In the genomic region with DNA sequence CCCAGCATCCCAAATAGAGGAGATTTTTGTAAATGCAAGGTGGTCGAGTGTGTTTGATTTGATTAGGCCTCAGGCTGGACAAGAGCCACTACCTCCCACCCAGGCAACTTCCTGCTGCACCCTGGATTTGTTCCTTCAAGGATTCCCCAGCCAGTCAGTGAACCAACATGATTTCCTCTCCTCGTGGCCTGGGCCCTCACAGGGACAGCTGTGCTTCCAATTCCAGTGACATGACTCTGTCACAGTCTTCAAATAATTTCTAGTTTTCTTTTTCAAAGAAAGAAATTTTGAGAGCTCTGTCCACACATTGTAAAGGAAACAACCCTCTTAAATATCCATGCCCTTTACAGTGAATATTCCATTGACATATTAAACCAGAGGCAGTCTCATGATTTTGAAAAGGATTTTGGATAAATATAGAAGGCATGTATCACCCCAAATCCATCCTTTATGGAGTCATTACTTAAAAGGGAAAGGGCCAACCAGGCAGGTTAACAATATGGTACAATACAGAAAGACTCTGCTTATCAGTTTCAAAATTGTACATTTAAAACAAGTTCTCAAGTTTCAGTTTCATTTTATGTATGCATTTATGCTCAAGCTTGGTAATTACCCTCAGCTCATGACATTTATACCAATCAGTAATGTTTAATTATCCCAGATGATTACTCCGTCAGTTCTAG, we compare ENCODE assay signal across 11 cellular contexts.
DNase-seq lines count a peak whose midpoint lies in the region; ATAC-seq and TF ChIP-seq lines count a peak whose summit lies in the region.
"Had no signal": no experiment of that assay in that cellular context is flagged by ENCODE, and none has a peak within 500 bp of the region (broad histone marks: within the 10 kb centered on the region; RNA-seq: fewer than 3 reads in every experiment).

No MANE protein-coding gene starts in this region.

- peak; percentile 8 for ATAC-seq in activated T-helper 17 cell treated with anti-CD3 and anti-CD28 coated beads, Interleukin-2, amount 50 U/mL, for 72 hours (replicated peaks)
- no peak for ATAC-seq in HG02588 (IDR thresholded peaks at IDR 0.05; ENCODE audit: unreplicated experiment)
- ATAC-seq in HG02973 (IDR thresholded peaks at IDR 0.05; ENCODE audit: unreplicated experiment): no peak

- CTCF ChIA-PET in CD8-positive, alpha-beta memory T cell (lab: Charles Lee): no interaction called here
- CTCF ChIA-PET in HEK293 (lab: Yijun Ruan, JAX): interaction anchor here (0.6 kb wide), 1 partner anchor 31 kb away, joined by 3 read pairs; no protein-coding TSS in a partner anchor

- no peak for TF ChIP-seq CTCF in HEK293 (tag by site-specific recombination; IDR thresholded peaks at IDR 0.05)
- TF ChIP-seq CTCF in nephron (IDR thresholded peaks at IDR 0.05; ENCODE audit: unreplicated experiment in 3 of 3): no peak

- POLR2A ChIA-PET in CD8-positive, alpha-beta memory T cell (lab: Charles Lee): no interaction called here
- POLR2A ChIA-PET in HEK293 (lab: Yijun Ruan, JAX): no interaction called here

- H3K4me3 ChIP-seq in CD8-positive, alpha-beta memory T cell (ENCODE audit: low read length): no peak overlapping the region
- no peak overlapping the region for H3K4me3 ChIP-seq in HEK293 (ENCODE audit: low read depth, low read length)
- H3K4me3 ChIP-seq in neuronal stem cell (ENCODE audit: low read length in 2 of 2): no peak overlapping the region
- H3K4me3 ChIP-seq: testis had no signal

- no peaks in the 10 kb centered on the region for H3K27me3 ChIP-seq in CD8-positive, alpha-beta memory T cell (ENCODE audit: insufficient read depth, low read length, poor library complexity, severe bottlenecking)
- no peaks in the 10 kb centered on the region for H3K27me3 ChIP-seq in neuronal stem cell (ENCODE audit: control insufficient read depth in 3 of 3, insufficient read depth in 3 of 3, low read depth in 1 of 3, low read length in 3 of 3)
- H3K27me3 ChIP-seq: testis had no signal

- no peaks in the 10 kb centered on the region for H3K27me3 Mint-ChIP-seq in CD8-positive, alpha-beta memory T cell
- no peaks in the 10 kb centered on the region for H3K27me3 Mint-ChIP-seq in activated T-helper 17 cell treated with anti-CD3 and anti-CD28 coated beads, Interleukin-2, amount 50 U/mL, for 72 hours
- no peaks in the 10 kb centered on the region for H3K27me3 Mint-ChIP-seq in nephron (ENCODE audit: low read depth)
- H3K27me3 Mint-ChIP-seq: CD4-positive, alpha-beta memory T cell had no signal

- no CpG with 5 or more reads among the region's 3 CpGs for WGBS in neuronal stem cell (ENCODE audit: extremely low coverage in 2 of 2, insufficient read length in 2 of 2, insufficient replicate concordance in 1 of 2), 2 donors

- H4K91ac ChIP-seq in neuronal stem cell (ENCODE audit: low read depth, low read length, poor library complexity): no peak overlapping the region

- H3K23ac ChIP-seq in neuronal stem cell (ENCODE audit: low read depth, low read length, poor library complexity): no peak overlapping the region

- H3K9me3 Mint-ChIP-seq in CD8-positive, alpha-beta memory T cell: no peaks in the 10 kb centered on the region
- no peaks in the 10 kb centered on the region for H3K9me3 Mint-ChIP-seq in activated T-helper 17 cell treated with anti-CD3 and anti-CD28 coated beads, Interleukin-2, amount 50 U/mL, for 72 hours
- H3K9me3 Mint-ChIP-seq in nephron: no peaks in the 10 kb centered on the region
- H3K9me3 Mint-ChIP-seq: CD4-positive, alpha-beta memory T cell had no signal

- no peak overlapping the region for H2AFZ ChIP-seq in neuronal stem cell (ENCODE audit: low read length)

- no peak overlapping the region for H3K4ac ChIP-seq in neuronal stem cell (ENCODE audit: low read length)

- H2BK15ac ChIP-seq in neuronal stem cell (ENCODE audit: low read length): no peak overlapping the region

- H4K8ac ChIP-seq in neuronal stem cell (ENCODE audit: low read depth, low read length): no peak overlapping the region

- H3K4me1 Mint-ChIP-seq in CD8-positive, alpha-beta memory T cell: peaks cover 35 to 58% (median 44%) of the 10 kb centered on the region in 3 donors
- peaks cover 25% of the 10 kb centered on the region for H3K4me1 Mint-ChIP-seq in activated T-helper 17 cell treated with anti-CD3 and anti-CD28 coated beads, Interleukin-2, amount 50 U/mL, for 72 hours
- H3K4me1 Mint-ChIP-seq in nephron: peaks cover 29% of the 10 kb centered on the region

- no peak overlapping the region for H2BK120ac ChIP-seq in neuronal stem cell (ENCODE audit: low read depth, low read length)

- H3K79me1 ChIP-seq in neuronal stem cell (ENCODE audit: low read depth, low read length): no peaks in the 10 kb centered on the region

- no peak overlapping the region for H2BK12ac ChIP-seq in neuronal stem cell (ENCODE audit: low read length)

- no peak overlapping the region for H3K18ac ChIP-seq in neuronal stem cell (ENCODE audit: low read length)

- H3K4me3 Mint-ChIP-seq in CD8-positive, alpha-beta memory T cell: peak overlapping the region in 4 of 7 donors; percentile 8 to 54 (median 26)
- peak overlapping the region; percentile 34 for H3K4me3 Mint-ChIP-seq in activated T-helper 17 cell treated with anti-CD3 and anti-CD28 coated beads, Interleukin-2, amount 50 U/mL, for 72 hours
- H3K4me3 Mint-ChIP-seq in nephron: no peak overlapping the region

- H3K27ac Mint-ChIP-seq in CD8-positive, alpha-beta memory T cell: peak overlapping the region in 4 of 8 donors; percentile 2 to 86 (median 25)
- peak overlapping the region; percentile 11 for H3K27ac Mint-ChIP-seq in activated T-helper 17 cell treated with anti-CD3 and anti-CD28 coated beads, Interleukin-2, amount 50 U/mL, for 72 hours
- peak overlapping the region in 2 of 3 experiments; percentile 49 to 70 for H3K27ac Mint-ChIP-seq in nephron

- no peaks in the 10 kb centered on the region for H3K36me3 ChIP-seq in CD8-positive, alpha-beta memory T cell (ENCODE audit: insufficient read depth, low read length)
- H3K36me3 ChIP-seq in HEK293 (ENCODE audit: control insufficient read depth in 2 of 2, insufficient read depth in 1 of 2, low read length in 2 of 2) (no peaks in the 10 kb centered on the region), neuronal stem cell (replicated peaks in 1 of 2; ENCODE audit: control insufficient read depth in 2 of 2, insufficient read depth in 2 of 2, low read length in 2 of 2) (peaks cover 0 to under 1% of the 10 kb centered on the region in 2 donors)

- peaks cover 13% of the 10 kb centered on the region for H3K4me1 ChIP-seq in CD8-positive, alpha-beta memory T cell (ENCODE audit: insufficient read depth, low read length)
- peaks cover 43% of the 10 kb centered on the region for H3K4me1 ChIP-seq in HEK293 (ENCODE audit: control insufficient read depth, insufficient read depth, low read length)
- H3K4me1 ChIP-seq in neuronal stem cell (ENCODE audit: control insufficient read depth in 2 of 2, insufficient read depth in 1 of 2, low read depth in 1 of 2, low read length in 2 of 2): peaks cover 5 to 12% of the 10 kb centered on the region in 2 donors

- H3K36me3 Mint-ChIP-seq in CD8-positive, alpha-beta memory T cell: peaks cover 4 to 5% (median 5%) of the 10 kb centered on the region in 3 donors
- H3K36me3 Mint-ChIP-seq in activated T-helper 17 cell treated with anti-CD3 and anti-CD28 coated beads, Interleukin-2, amount 50 U/mL, for 72 hours (ENCODE audit: low read depth): peaks cover 20% of the 10 kb centered on the region
- no peaks in the 10 kb centered on the region for H3K36me3 Mint-ChIP-seq in nephron (ENCODE audit: low read depth)

- H3K14ac ChIP-seq in neuronal stem cell (ENCODE audit: low read length): no peak overlapping the region

- DNase-seq in CD8-positive, alpha-beta memory T cell: no peak
- DNase-seq in neuronal stem cell (ENCODE audit: low spot score) (no peak), ureter (ENCODE audit: low spot score) (no peak)
- DNase-seq: CD4-positive, alpha-beta memory T cell; SHP77 treated with DMSO at 0.1 percent for 48 hours; testis had no signal

- no peak overlapping the region for H3K9ac ChIP-seq in neuronal stem cell (ENCODE audit: low read depth, low read length, poor library complexity)

- no peak overlapping the region for H2BK5ac ChIP-seq in neuronal stem cell (ENCODE audit: low read length)

- H3K27ac ChIP-seq in CD8-positive, alpha-beta memory T cell (ENCODE audit: low read depth, low read length): no peak overlapping the region
- peak overlapping the region; percentile 42; the same call in 1 of the 2 replicates for H3K27ac ChIP-seq in HEK293 (ENCODE audit: extremely low read depth, low read depth, low read length)
- no peak overlapping the region for H3K27ac ChIP-seq in neuronal stem cell (replicated peaks; ENCODE audit: low read length)

- no peak overlapping the region for H3K4me2 ChIP-seq in neuronal stem cell (ENCODE audit: insufficient read depth, low read length, poor library complexity, severe bottlenecking)

- no peak overlapping the region for H2AK5ac ChIP-seq in neuronal stem cell (ENCODE audit: low read depth, low read length)

- H3K9me3 ChIP-seq in CD8-positive, alpha-beta memory T cell (ENCODE audit: low read length): no peaks in the 10 kb centered on the region
- no peaks in the 10 kb centered on the region for H3K9me3 ChIP-seq in HEK293 (ENCODE audit: control insufficient read depth, insufficient read depth, low read depth, low read length)
- H3K9me3 ChIP-seq in neuronal stem cell (replicated peaks in 1 of 2; ENCODE audit: control insufficient read depth in 2 of 2, insufficient read depth in 1 of 2, low read depth in 1 of 2, low read length in 2 of 2): no peaks in the 10 kb centered on the region
- H3K9me3 ChIP-seq: testis had no signal

TF ChIP-seq in HEK293, 187 proteins besides CTCF, POLR2A, EP300 and RAD21 (continues in another document):
- TF ChIP-seq ZSCAN30 (tag by site-specific recombination; IDR thresholded peaks at IDR 0.05) (no peak), HIC1 (tag by site-specific recombination; IDR thresholded peaks at IDR 0.05) (no peak), ZNF660 (tag by site-specific recombination; IDR thresholded peaks at IDR 0.05) (no peak)

Comparison
In these comparisons a context has a peak if more than half of its experiments do, and no peak if none do; other contexts are left out.
1. H3K4me3 Mint-ChIP-seq: peak in CD8-positive, alpha-beta memory T cell (4 of 7) and activated T-helper 17 cell treated with anti-CD3 and anti-CD28 coated beads, Interleukin-2, amount 50 U/mL, for 72 hours (single experiment); none in nephron (0 of 3).